1 cellular context compared by ENCODE assay signal in the genomic region with DNA sequence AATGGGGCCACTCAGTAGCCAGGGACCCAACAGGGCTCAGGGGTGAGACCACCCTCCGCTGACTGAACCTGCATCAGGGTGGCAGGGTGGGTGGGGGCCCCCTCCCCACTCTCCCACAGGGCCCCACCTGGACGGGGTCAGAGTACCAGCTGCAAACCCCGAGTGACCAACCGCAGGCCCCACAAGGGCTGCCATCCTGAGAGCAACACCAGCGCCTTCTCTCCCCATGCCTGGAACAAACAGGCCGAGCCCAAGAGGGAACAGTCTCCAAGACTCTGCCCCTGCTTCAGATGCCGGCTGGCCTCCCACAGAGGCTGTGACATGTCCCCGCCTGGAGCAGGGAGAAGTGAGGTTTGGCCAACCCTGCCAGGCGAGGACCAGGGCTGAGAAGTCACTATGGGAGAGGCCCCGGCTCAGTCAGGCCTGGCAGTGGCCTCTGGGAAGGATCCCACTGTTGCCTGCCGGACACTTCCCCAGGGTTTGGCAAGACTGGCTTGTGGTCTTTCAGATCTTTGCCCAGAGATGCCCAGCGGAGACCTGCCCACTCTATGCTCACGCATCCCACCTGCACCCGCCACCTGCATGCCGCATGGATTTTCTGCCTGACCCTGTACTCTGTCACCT.
TF ChIP-seq lines count a peak whose summit lies in the region.

No MANE protein-coding gene starts in this region.

TF ChIP-seq in HepG2, 621 proteins besides CTCF, POLR2A, EP300 and RAD21:
- TF ChIP-seq ZSCAN31 (CRISPR knock-in tag; IDR thresholded peaks at IDR 0.05; ENCODE audit: low read depth) (no peak), AGO2 (optimal IDR thresholded peaks at IDR 0.05; ENCODE audit: low read depth, low read length) (peak; percentile 57)
